8 cellular contexts compared by ENCODE assay signal in genomic region chr5:59007460-59008063, GRCh38.
DNase-seq lines count a peak whose midpoint lies in the region; ATAC-seq and TF ChIP-seq lines count a peak whose summit lies in the region.

No MANE protein-coding gene starts in this region.

- DNase-seq in CD8-positive, alpha-beta T cell: no peak
- DNase-seq in astrocyte of the spinal cord (ENCODE audit: low read depth, low spot score) (peak; percentile 50), lower lobe of right lung (no peak), HuH-7 (ENCODE audit: low spot score) (no peak)
- DNase-seq in activated CD4-positive, alpha-beta T cell treated with anti-CD3 and anti-CD28 coated beads for 1 hour: no peak
- no peak for DNase-seq in activated naive CD4-positive, alpha-beta T cell treated with anti-CD3 and anti-CD28 coated beads for 36 hours

- H3K27ac Mint-ChIP-seq in CD8-positive, alpha-beta T cell: no peak overlapping the region
- H3K27ac Mint-ChIP-seq in activated naive CD4-positive, alpha-beta T cell treated with anti-CD3 and anti-CD28 coated beads for 36 hours: no peak overlapping the region

- peaks cover 100% of the 10 kb centered on the region for H3K79me2 ChIP-seq in KMS-11 (ENCODE audit: insufficient read depth, low read depth)

- H3K4me2 ChIP-seq in KMS-11: peak overlapping the region; percentile 5; the same call in 1 of the 2 replicates

- peaks cover 63% of the 10 kb centered on the region for H3K4me1 Mint-ChIP-seq in CD8-positive, alpha-beta T cell (ENCODE audit: low read depth)
- H3K4me1 Mint-ChIP-seq in activated naive CD4-positive, alpha-beta T cell treated with anti-CD3 and anti-CD28 coated beads for 36 hours (ENCODE audit: low read depth): peaks cover 60% of the 10 kb centered on the region

- H3K9me3 ChIP-seq in CD8-positive, alpha-beta T cell (ENCODE audit: low read length): no peaks in the 10 kb centered on the region
- no peaks in the 10 kb centered on the region for H3K9me3 ChIP-seq in lower lobe of right lung

- no peaks in the 10 kb centered on the region for H3K36me3 ChIP-seq in CD8-positive, alpha-beta T cell (ENCODE audit: insufficient read depth, low read length)
- no peaks in the 10 kb centered on the region; the same call in 1 of the 2 replicates for H3K36me3 ChIP-seq in KMS-11 (ENCODE audit: insufficient read depth)
- H3K36me3 ChIP-seq in lower lobe of right lung: no peaks in the 10 kb centered on the region

- no peak for ATAC-seq in CD8-positive, alpha-beta T cell
- ATAC-seq in lower lobe of right lung (no peak), HG02870 (IDR thresholded peaks at IDR 0.05; ENCODE audit: unreplicated experiment) (no peak)

- H3K36me3 Mint-ChIP-seq in CD8-positive, alpha-beta T cell: peaks cover 37% of the 10 kb centered on the region
- H3K36me3 Mint-ChIP-seq in activated naive CD4-positive, alpha-beta T cell treated with anti-CD3 and anti-CD28 coated beads for 36 hours (ENCODE audit: low read depth): peaks cover 21% of the 10 kb centered on the region

- peaks cover 53% of the 10 kb centered on the region for H4K20me1 ChIP-seq in KMS-11 (ENCODE audit: insufficient read depth)

- peaks cover 12% of the 10 kb centered on the region for H3K9me3 Mint-ChIP-seq in CD8-positive, alpha-beta T cell
- H3K9me3 Mint-ChIP-seq in activated naive CD4-positive, alpha-beta T cell treated with anti-CD3 and anti-CD28 coated beads for 36 hours: peaks cover 13% of the 10 kb centered on the region

- POLR2A ChIA-PET in CD8-positive, alpha-beta T cell (lab: Charles Lee): interaction anchor here (1.0 kb wide), 1 partner anchor 121 kb away, joined by 3 read pairs; no protein-coding TSS in a partner anchor

- H3K4me3 Mint-ChIP-seq in CD8-positive, alpha-beta T cell: no peak overlapping the region
- no peak overlapping the region for H3K4me3 Mint-ChIP-seq in activated naive CD4-positive, alpha-beta T cell treated with anti-CD3 and anti-CD28 coated beads for 36 hours

- peak; percentile 51 for TF ChIP-seq CTCF in CD8-positive, alpha-beta T cell (IDR thresholded peaks at IDR 0.05)
- TF ChIP-seq CTCF in KMS-11 (conservative IDR thresholded peaks at IDR 0.05; ENCODE audit: low read depth, low read length) (peak; percentile 55; the same call in 1 of the 2 replicates), astrocyte of the spinal cord (IDR thresholded peaks at IDR 0.05; ENCODE audit: low read depth, low read length) (peak; percentile 38), lower lobe of right lung (IDR thresholded peaks at IDR 0.05) (peak; percentile 42)

- H3K27me3 Mint-ChIP-seq in CD8-positive, alpha-beta T cell (ENCODE audit: low read depth): no peaks in the 10 kb centered on the region
- no peaks in the 10 kb centered on the region for H3K27me3 Mint-ChIP-seq in activated naive CD4-positive, alpha-beta T cell treated with anti-CD3 and anti-CD28 coated beads for 36 hours (ENCODE audit: low read depth)

- H3K4me3 ChIP-seq in CD8-positive, alpha-beta T cell (ENCODE audit: low read depth, low read length): no peak overlapping the region
- H3K4me3 ChIP-seq in KMS-11 (IDR thresholded peaks at IDR 0.05; ENCODE audit: insufficient read depth, low read depth, low read length) (no peak overlapping the region), astrocyte of the spinal cord (ENCODE audit: low read depth, low read length) (no peak overlapping the region), lower lobe of right lung (no peak overlapping the region)

- no peak overlapping the region for H3K27ac ChIP-seq in CD8-positive, alpha-beta T cell (ENCODE audit: low read depth, low read length)
- no peak overlapping the region for H3K27ac ChIP-seq in KMS-11
- no peak overlapping the region for H3K27ac ChIP-seq in lower lobe of right lung

- no peak overlapping the region for H3K9ac ChIP-seq in KMS-11

- intact Hi-C loops in CD8-positive, alpha-beta T cell (cut with DNase I, micrococcal nuclease): loop anchor here in 1 of 2 experiments (1.0 kb wide), 1 partner anchor 116 kb away; no protein-coding TSS in a partner anchor
- intact Hi-C loops in lower lobe of right lung (cut with DNase I): no loop called here
- intact Hi-C loops in activated naive CD4-positive, alpha-beta T cell treated with anti-CD3 and anti-CD28 coated beads for 36 hours (cut with micrococcal nuclease): loop anchor here (1.0 kb wide), 2 partner anchors 116 to 120 kb away; no protein-coding TSS in a partner anchor

- H2AFZ ChIP-seq in KMS-11 (ENCODE audit: low read depth): no peak overlapping the region

- H3K4me1 ChIP-seq in CD8-positive, alpha-beta T cell (ENCODE audit: insufficient read depth, low read length): peaks cover 5% of the 10 kb centered on the region
- H3K4me1 ChIP-seq in KMS-11 (ENCODE audit: low read depth, poor library complexity, severe bottlenecking) (peaks cover 73% of the 10 kb centered on the region), lower lobe of right lung (peaks cover 2% of the 10 kb centered on the region)

- in situ Hi-C loops in astrocyte of the spinal cord (cut with HindIII; ENCODE audit: low sequenced_read_pairs): no loop called here

- H3K27me3 ChIP-seq in CD8-positive, alpha-beta T cell (ENCODE audit: insufficient read depth, low read length): no peaks in the 10 kb centered on the region
- H3K27me3 ChIP-seq in KMS-11 (ENCODE audit: insufficient read depth, low read depth) (no peaks in the 10 kb centered on the region), lower lobe of right lung (ENCODE audit: low read depth) (no peaks in the 10 kb centered on the region)

- CTCF ChIA-PET in CD8-positive, alpha-beta T cell (lab: Charles Lee): interaction anchor here (0.6 to 2.1 kb wide), 5 partner anchors 114 to 167 kb away, joined by 3 to 16 read pairs (median 4); no protein-coding TSS in a partner anchor
- CTCF ChIA-PET in activated naive CD4-positive, alpha-beta T cell treated with anti-CD3 and anti-CD28 coated beads for 36 hours (lab: Charles Lee): interaction anchor here (0.9 to 3.0 kb wide), 6 partner anchors 25 to 167 kb away, joined by 3 to 21 read pairs (median 4); no protein-coding TSS in a partner anchor
